ENCODE assay signal across 21 cellular contexts in genomic region chr3:177601120-177601519, GRCh38.
DNase-seq lines count a peak whose midpoint lies in the region; ATAC-seq and TF ChIP-seq lines count a peak whose summit lies in the region.
"Had no signal": no experiment of that assay in that cellular context is flagged by ENCODE, and none has a peak within 500 bp of the region (broad histone marks: within the 10 kb centered on the region; RNA-seq: fewer than 3 reads in every experiment).

No MANE protein-coding gene starts in this region.

- H4K20me1 ChIP-seq in BLaER1 treated with 17β-estradiol and CSF1 and Interleukin-3, amounts not matched to agents 10 nM and 100 nM = no peaks in the 10 kb centered on the region
- no peaks in the 10 kb centered on the region for H4K20me1 ChIP-seq in DND-41 (ENCODE audit: insufficient read depth, low read length)

- H3K9ac ChIP-seq in BLaER1 treated with 17β-estradiol and CSF1 and Interleukin-3, amounts not matched to agents 10 nM and 100 nM = no peak overlapping the region; a peak in 1 of 22 replicates
- H3K9ac ChIP-seq in DND-41 (ENCODE audit: low read depth, low read length) = no peak overlapping the region

- no peaks in the 10 kb centered on the region for H3K36me3 ChIP-seq in BLaER1 treated with 17β-estradiol and CSF1 and Interleukin-3, amounts not matched to agents 10 nM and 100 nM
- H3K36me3 ChIP-seq in DND-41 (ENCODE audit: insufficient read depth, low read length) (no peaks in the 10 kb centered on the region), Panc1 (ENCODE audit: control insufficient read depth, insufficient read depth, low read length) (no peaks in the 10 kb centered on the region), upper lobe of left lung (no peaks in the 10 kb centered on the region)
- H3K36me3 ChIP-seq: SJCRH30 had no signal

- CTCF ChIA-PET in Panc1 (lab: Charles Lee) = no interaction called here

- no peak for TF ChIP-seq POLR2A in upper lobe of left lung (IDR thresholded peaks at IDR 0.05)

- TF ChIP-seq EP300 in upper lobe of left lung (IDR thresholded peaks at IDR 0.05) = no peak

- ATAC-seq in DND-41 (ENCODE audit: insufficient read depth, low read depth) (no peak), Panc1 (no peak), foreskin keratinocyte (no peak), upper lobe of left lung (ENCODE audit: low FRiP score in 2 of 2) (no peak)
- ATAC-seq: CD8-positive, alpha-beta T cell; HCT116; left colon; psoas muscle had no signal

- intact Hi-C loops in Panc1 (cut with micrococcal nuclease; ENCODE audit: unreplicated experiment) = no loop called here

- no peak overlapping the region for H3K4me3 ChIP-seq in BLaER1 treated with 17β-estradiol and CSF1 and Interleukin-3, amounts not matched to agents 10 nM and 100 nM
- H3K4me3 ChIP-seq in DND-41 (ENCODE audit: low read depth in 1 of 2, low read length in 2 of 2) (no peak overlapping the region), Panc1 (ENCODE audit: low read depth in 2 of 2, low read length in 2 of 2) (no peak overlapping the region), upper lobe of left lung (no peak overlapping the region)
- H3K4me3 ChIP-seq: psoas muscle, SJCRH30 had no signal

- H3K27ac ChIP-seq in BLaER1 treated with 17β-estradiol and CSF1 and Interleukin-3, amounts not matched to agents 10 nM and 100 nM = peak overlapping the region in 7 of 11 experiments; percentile 17 to 95 (median 89); a peak in 10 of 22 replicates
- peak overlapping the region; percentile 1; the same call in 1 of the 2 replicates for H3K27ac ChIP-seq in DND-41 (ENCODE audit: low read length)
- peak overlapping the region; percentile 24; the same call in 1 of the 2 replicates for H3K27ac ChIP-seq in Panc1 (ENCODE audit: low read length)
- H3K27ac ChIP-seq in foreskin keratinocyte = no peak overlapping the region
- H3K27ac ChIP-seq in upper lobe of left lung = no peak overlapping the region
- H3K27ac ChIP-seq: psoas muscle, SJCRH30 had no signal

- TF ChIP-seq CTCF in DND-41 (IDR thresholded peaks at IDR 0.05; ENCODE audit: borderline replicate concordance, extremely low read depth, low read length, poor library complexity, severe bottlenecking) (no peak), Panc1 (IDR thresholded peaks at IDR 0.05) (no peak), foreskin keratinocyte (conservative IDR thresholded peaks at IDR 0.05) (no peak), upper lobe of left lung (IDR thresholded peaks at IDR 0.05) (no peak), osteocyte (IDR thresholded peaks at IDR 0.05) (no peak)

- no peak overlapping the region for H2AFZ ChIP-seq in DND-41 (ENCODE audit: low read depth, low read length)

- peaks cover 6 to 44% (median 23%) of the 10 kb centered on the region in 11 experiments; a peak in 20 of 22 replicates for H3K9me3 ChIP-seq in BLaER1 treated with 17β-estradiol and CSF1 and Interleukin-3, amounts not matched to agents 10 nM and 100 nM (replicated peaks in 1 of 11)
- H3K9me3 ChIP-seq in DND-41 (ENCODE audit: insufficient read depth, low read length, severe bottlenecking) (no peaks in the 10 kb centered on the region), Panc1 (ENCODE audit: control insufficient read depth, insufficient read depth, low read depth, low read length) (peaks cover 4% of the 10 kb centered on the region; the same call in 1 of the 2 replicates), upper lobe of left lung (no peaks in the 10 kb centered on the region)

- H3K9me3 Mint-ChIP-seq in osteocyte (ENCODE audit: unreplicated experiment) = peaks cover 3% of the 10 kb centered on the region

- H3K79me2 ChIP-seq in DND-41 (ENCODE audit: insufficient read depth, low read length) = no peaks in the 10 kb centered on the region

- H3K4me3 Mint-ChIP-seq in osteocyte (ENCODE audit: unreplicated experiment) = no peak overlapping the region
- H3K4me3 Mint-ChIP-seq: CD8-positive, alpha-beta T cell; nephron; T-helper 1 cell treated with Interleukin-12 subunit alpha and Interleukin-12 subunit beta and Interleukin-4 antibody, amounts not matched to agents 30 μg/mL and 1 μg/mL, for 36 hours had no signal

- in situ Hi-C loops in Panc1 (cut with HindIII; ENCODE audit: low pct_unique_long_range_greater_than_20kb, low sequenced_read_pairs) = no loop called here

- POLR2A ChIA-PET in Panc1 (lab: Charles Lee) = no interaction called here

- no TSS peak for BruUV-seq in Panc1 (replicated peaks; lab: Mats Ljungman, UMichigan)

- no peaks in the 10 kb centered on the region for H3K27me3 ChIP-seq in BLaER1 treated with 17β-estradiol and CSF1 and Interleukin-3, amounts not matched to agents 10 nM and 100 nM
- H3K27me3 ChIP-seq in DND-41 (ENCODE audit: insufficient read depth, low read length, poor library complexity) (no peaks in the 10 kb centered on the region), Panc1 (ENCODE audit: control insufficient read depth, insufficient read depth, low read length) (no peaks in the 10 kb centered on the region), foreskin keratinocyte (no peaks in the 10 kb centered on the region), upper lobe of left lung (no peaks in the 10 kb centered on the region)
- H3K27me3 ChIP-seq: SJCRH30 had no signal

- H3K36me3 Mint-ChIP-seq in osteocyte (ENCODE audit: unreplicated experiment) = peaks cover 2% of the 10 kb centered on the region
- H3K36me3 Mint-ChIP-seq: CD8-positive, alpha-beta T cell had no signal

- peaks cover 79 to 90% (median 86%) of the 10 kb centered on the region in 10 experiments for H3K4me1 ChIP-seq in BLaER1 treated with 17β-estradiol and CSF1 and Interleukin-3, amounts not matched to agents 10 nM and 100 nM
- peaks cover 59% of the 10 kb centered on the region for H3K4me1 ChIP-seq in DND-41 (ENCODE audit: insufficient read depth, low read length)
- peaks cover 28% of the 10 kb centered on the region for H3K4me1 ChIP-seq in Panc1 (ENCODE audit: control insufficient read depth, insufficient read depth, low read length)
- H3K4me1 ChIP-seq in foreskin keratinocyte = peaks cover 59% of the 10 kb centered on the region
- peaks cover 65 to 68% (median 67%) of the 10 kb centered on the region in 4 donors for H3K4me1 ChIP-seq in upper lobe of left lung

- DNase-seq in DND-41 (no peak), Panc1 (ENCODE audit: low read depth, low spot score) (no peak), foreskin keratinocyte (peak; percentile 49 to 63), kidney glomerular epithelial cell (lab: John Stamatoyannopoulos, UW) (no peak), upper lobe of left lung (no peak), osteocyte (ENCODE audit: extremely low spot score, unreplicated experiment) (no peak)
- DNase-seq in stimulated activated CD4-positive, alpha-beta T cell treated with anti-CD3 and anti-CD28 coated beads, Interleukin-4, amount 100 ng/mL, for 24 hours = no peak
- DNase-seq: amygdala; CD8-positive, alpha-beta T cell; Karpas-422; left colon; NCI-H1092; NCI-H526 treated with DMSO at 0.1 percent for 48 hours; psoas muscle; SJCRH30; stimulated activated CD4-positive, alpha-beta T cell treated with anti-CD3 and anti-CD28 coated beads, Interleukin-1b, Interleukin-23, amount 100 ng/mL, for 48 hours; stimulated activated naive CD4-positive, alpha-beta T cell had no signal

- H3K4me2 ChIP-seq in BLaER1 treated with 17β-estradiol and CSF1 and Interleukin-3, amounts not matched to agents 10 nM and 100 nM = peak overlapping the region; percentile 20 to 95 (median 72); a peak in 19 of 22 replicates
- no peak overlapping the region for H3K4me2 ChIP-seq in DND-41 (ENCODE audit: insufficient read depth, low read length)

- no peaks in the 10 kb centered on the region for H3K27me3 Mint-ChIP-seq in osteocyte (ENCODE audit: unreplicated experiment)

- H3K4me1 Mint-ChIP-seq in osteocyte (ENCODE audit: unreplicated experiment) = peaks cover 58% of the 10 kb centered on the region

- H3K27ac Mint-ChIP-seq in osteocyte (ENCODE audit: unreplicated experiment) = no peak overlapping the region
- H3K27ac Mint-ChIP-seq: CD8-positive, alpha-beta T cell; T-helper 1 cell treated with Interleukin-12 subunit alpha and Interleukin-12 subunit beta and Interleukin-4 antibody, amounts not matched to agents 30 μg/mL and 1 μg/mL, for 36 hours had no signal

Comparison
In these comparisons a context has a peak if more than half of its experiments do, and no peak if none do; other contexts are left out.
1. H3K27ac ChIP-seq: peak in BLaER1 treated with 17β-estradiol and CSF1 and Interleukin-3, amounts not matched to agents 10 nM and 100 nM (7 of 11), DND-41 (single experiment) and Panc1 (single experiment); none in foreskin keratinocyte (single experiment) and upper lobe of left lung (0 of 4).
2. DNase-seq: peak in foreskin keratinocyte (2 of 2); none in DND-41 (single experiment), Panc1 (single experiment), kidney glomerular epithelial cell (single experiment), upper lobe of left lung (0 of 2), stimulated activated CD4-positive, alpha-beta T cell treated with anti-CD3 and anti-CD28 coated beads, Interleukin-4, amount 100 ng/mL, for 24 hours (single experiment) and osteocyte (single experiment).